25 cellular contexts compared by ENCODE assay signal in genomic region chr5:6962256-6962655, GRCh38.
DNase-seq lines count a peak whose midpoint lies in the region; TF ChIP-seq lines count a peak whose summit lies in the region.
"Had no signal": no experiment of that assay in that cellular context is flagged by ENCODE, and none has a peak within 500 bp of the region (broad histone marks: within the 10 kb centered on the region; RNA-seq: fewer than 3 reads in every experiment).

No MANE protein-coding gene starts in this region.

- peaks cover 4% of the 10 kb centered on the region for H3K36me3 Mint-ChIP-seq in glutamatergic neuron (ENCODE audit: unreplicated experiment)
- no peaks in the 10 kb centered on the region for H3K36me3 Mint-ChIP-seq in activated CD4-positive, alpha-beta memory T cell treated with anti-CD3 and anti-CD28 coated beads for 36 hours
- H3K36me3 Mint-ChIP-seq: activated CD8-positive, alpha-beta memory T cell treated with anti-CD3 and anti-CD28 coated beads, Interleukin-2, amount 10 ng/mL, durations not matched to agents 7 days and 5 days had no signal

- POLR2A ChIA-PET in activated CD4-positive, alpha-beta memory T cell treated with anti-CD3 and anti-CD28 coated beads for 36 hours (lab: Charles Lee), result no interaction called here

- H3K4me1 Mint-ChIP-seq in glutamatergic neuron (ENCODE audit: low read depth, unreplicated experiment), result no peaks in the 10 kb centered on the region
- no peaks in the 10 kb centered on the region for H3K4me1 Mint-ChIP-seq in activated CD4-positive, alpha-beta memory T cell treated with anti-CD3 and anti-CD28 coated beads for 36 hours (ENCODE audit: low read depth)
- H3K4me1 Mint-ChIP-seq: activated CD8-positive, alpha-beta memory T cell treated with anti-CD3 and anti-CD28 coated beads, Interleukin-2, amount 10 ng/mL, durations not matched to agents 7 days and 5 days; nephron had no signal

- no peak overlapping the region for H3K27ac Mint-ChIP-seq in glutamatergic neuron (ENCODE audit: unreplicated experiment)
- no peak overlapping the region for H3K27ac Mint-ChIP-seq in activated CD4-positive, alpha-beta memory T cell treated with anti-CD3 and anti-CD28 coated beads for 36 hours
- H3K27ac Mint-ChIP-seq: activated CD8-positive, alpha-beta memory T cell treated with anti-CD3 and anti-CD28 coated beads, Interleukin-2, amount 10 ng/mL, durations not matched to agents 7 days and 5 days; activated T-helper 1 cell treated with anti-CD3 and anti-CD28 coated beads, Interleukin-12 subunit alpha, Interleukin-12 subunit beta, Interleukin-2, Interleukin-4 antibody, amounts not matched to agents 30 ng/mL and 10 ng/mL and 1 ng/mL, durations not matched to agents 14 hours and 24 hours and 36 hours; nephron had no signal

- TF ChIP-seq CTCF in glutamatergic neuron (IDR thresholded peaks at IDR 0.05; ENCODE audit: partially characterized antibody, unreplicated experiment), result no peak

- H3K9me3 Mint-ChIP-seq in glutamatergic neuron (ENCODE audit: unreplicated experiment), result no peaks in the 10 kb centered on the region
- H3K9me3 Mint-ChIP-seq in activated CD4-positive, alpha-beta memory T cell treated with anti-CD3 and anti-CD28 coated beads for 36 hours, result peaks cover 2% of the 10 kb centered on the region

- H3K4me3 Mint-ChIP-seq in glutamatergic neuron (ENCODE audit: unreplicated experiment), result no peak overlapping the region
- no peak overlapping the region for H3K4me3 Mint-ChIP-seq in activated CD4-positive, alpha-beta memory T cell treated with anti-CD3 and anti-CD28 coated beads for 36 hours
- H3K4me3 Mint-ChIP-seq: activated CD8-positive, alpha-beta memory T cell treated with anti-CD3 and anti-CD28 coated beads, Interleukin-2, amount 10 ng/mL, durations not matched to agents 7 days and 5 days; activated T-helper 1 cell treated with anti-CD3 and anti-CD28 coated beads, Interleukin-12 subunit alpha, Interleukin-12 subunit beta, Interleukin-2, Interleukin-4 antibody, amounts not matched to agents 30 ng/mL and 10 ng/mL and 1 ng/mL, durations not matched to agents 14 hours and 24 hours and 36 hours; nephron had no signal

- no peaks in the 10 kb centered on the region for H3K27me3 Mint-ChIP-seq in glutamatergic neuron (ENCODE audit: unreplicated experiment)
- H3K27me3 Mint-ChIP-seq in activated CD4-positive, alpha-beta memory T cell treated with anti-CD3 and anti-CD28 coated beads for 36 hours, result no peaks in the 10 kb centered on the region
- H3K27me3 Mint-ChIP-seq: activated CD8-positive, alpha-beta memory T cell treated with anti-CD3 and anti-CD28 coated beads, Interleukin-2, amount 10 ng/mL, durations not matched to agents 7 days and 5 days had no signal

- intact Hi-C loops in activated CD4-positive, alpha-beta memory T cell treated with anti-CD3 and anti-CD28 coated beads for 36 hours (cut with micrococcal nuclease), result no loop called here

- DNase-seq in A172 (ENCODE audit: low spot score) (peak; percentile 14), M059J (ENCODE audit: low read depth) (peak; percentile 9), NCI-H524 treated with DMSO at 0.1 percent for 48 hours (lab: John Stamatoyannopoulos, UW) (peak; percentile 20), glutamatergic neuron (peak; percentile 24), SK-N-DZ (ENCODE audit: low spot score) (no peak), GM19240 (ENCODE audit: insufficient read length, low spot score) (no peak), HCEC 1CT (no peak)
- no peak for DNase-seq in activated CD4-positive, alpha-beta memory T cell treated with anti-CD3 and anti-CD28 coated beads for 36 hours
- DNase-seq: activated CD4-positive, alpha-beta T cell treated with anti-CD3 and anti-CD28 coated beads for 4 hours; activated CD8-positive, alpha-beta memory T cell treated with anti-CD3 and anti-CD28 coated beads, Interleukin-2, amount 10 ng/mL, durations not matched to agents 7 days and 5 days; activated naive CD4-positive, alpha-beta T cell treated with anti-CD3 and anti-CD28 coated beads, Interleukin-2, amount 50 U/mL, for 16 hours; Calu3; effector memory CD4-positive, alpha-beta T cell; foreskin melanocyte; hippocampal formation; NCI-H187; NCI-H226; ovary; stimulated activated CD4-positive, alpha-beta T cell treated with anti-CD3 and anti-CD28 coated beads, Interleukin-12 subunit alpha, Interleukin-12 subunit beta, amount 100 ng/mL, for 4 hours; stimulated activated CD4-positive, alpha-beta T cell treated with anti-CD3 and anti-CD28 coated beads, Interleukin-4, amount 100 ng/mL, for 24 hours; stimulated activated naive CD4-positive, alpha-beta T cell; T-helper 2 cell; testis had no signal

- CTCF ChIA-PET in activated CD4-positive, alpha-beta memory T cell treated with anti-CD3 and anti-CD28 coated beads for 36 hours (lab: Charles Lee), result no interaction called here

Comparison
In these comparisons a context has a peak if more than half of its experiments do, and no peak if none do; other contexts are left out.
1. DNase-seq: peak in A172 (single experiment), M059J (single experiment), NCI-H524 treated with DMSO at 0.1 percent for 48 hours (single experiment) and glutamatergic neuron (single experiment); none in SK-N-DZ (single experiment), GM19240 (single experiment), HCEC 1CT (single experiment) and activated CD4-positive, alpha-beta memory T cell treated with anti-CD3 and anti-CD28 coated beads for 36 hours (single experiment).